ENCODE assay signal across 1 cellular context in the genomic region with DNA sequence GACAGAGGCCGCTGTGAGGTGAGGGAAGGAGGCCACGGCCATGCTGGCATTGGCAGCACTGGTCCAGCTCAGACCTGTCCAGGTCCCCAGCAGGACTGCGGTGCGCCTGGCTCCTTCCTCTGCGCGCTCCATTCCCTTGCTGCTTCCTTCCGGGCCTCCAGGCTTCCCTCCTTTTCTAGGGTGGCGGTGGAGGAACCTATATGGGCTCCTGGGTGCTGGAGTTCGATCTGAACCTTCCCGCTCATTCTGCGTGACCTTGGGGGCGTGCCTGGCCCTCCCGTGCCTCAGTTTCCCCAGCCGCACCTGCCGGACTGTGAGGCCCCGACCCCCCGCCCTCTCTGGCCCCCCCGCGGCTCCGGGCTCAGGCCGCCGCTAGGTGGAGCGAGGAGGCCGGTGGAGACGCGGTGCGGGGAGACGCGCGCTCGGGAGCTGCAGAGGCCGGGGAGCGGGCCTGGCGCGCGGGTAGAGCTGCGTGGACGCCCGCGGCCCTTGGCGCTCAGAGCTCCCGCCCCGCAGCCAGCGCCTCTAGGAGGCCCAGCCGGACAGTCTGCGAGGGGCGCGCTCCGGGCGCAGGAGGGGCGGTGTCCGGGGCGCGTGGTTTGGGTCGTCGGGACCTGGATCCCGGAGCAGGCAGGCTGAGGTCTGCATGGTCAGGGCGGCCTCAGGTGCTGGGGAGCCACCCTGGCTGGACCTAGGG.
A peak's percentile ranks its signal among the peaks of the same experiment; 100 is the strongest.
TF ChIP-seq lines count a peak whose summit lies in the region.

No MANE protein-coding gene starts in this region.

TF ChIP-seq in IMR-90, 13 proteins besides CTCF, POLR2A, EP300 and RAD21:
- TF ChIP-seq MAFK (IDR thresholded peaks at IDR 0.05; ENCODE audit: low read depth, low read length) (no peak), MAZ (IDR thresholded peaks at IDR 0.05; ENCODE audit: borderline replicate concordance, low read depth, low read length) (peak; percentile 100), SMC3 (IDR thresholded peaks at IDR 0.05; ENCODE audit: low read depth, low read length) (peak; percentile 50)
